24 cellular contexts compared by ENCODE assay signal in genomic region chr17:43528988-43529814, GRCh38. TPM values are rescaled to one million over a fixed set of nuclear protein-coding genes. Genes with fewer than 3 reads are reported as not detected.
DNase-seq lines count a peak whose midpoint lies in the region; ATAC-seq, FAIRE-seq and TF ChIP-seq lines count a peak whose summit lies in the region.
"Had no signal": no experiment of that assay in that cellular context is flagged by ENCODE, and none has a peak within 500 bp of the region (broad histone marks: within the 10 kb centered on the region; RNA-seq: fewer than 3 reads in every experiment).

No MANE protein-coding gene starts in this region.

- H3K36me3 ChIP-seq in mammary epithelial cell (ENCODE audit: insufficient read depth, low read length) (peaks cover 10% of the 10 kb centered on the region), K562 (ENCODE audit: control insufficient read depth, insufficient read depth, low read length) (peaks cover 75% of the 10 kb centered on the region)
- H3K36me3 ChIP-seq: colonic mucosa had no signal

- TF ChIP-seq CTCF in MCF 10A (IDR thresholded peaks at IDR 0.05; ENCODE audit: unreplicated experiment), result no peak
- no peak for TF ChIP-seq CTCF in mammary epithelial cell (conservative IDR thresholded peaks at IDR 0.05 in 1 of 2, IDR thresholded peaks at IDR 0.05 in 1 of 2; ENCODE audit: extremely low read depth in 1 of 2, insufficient read depth in 1 of 2, low read depth in 1 of 2, low read length in 2 of 2)
- TF ChIP-seq CTCF in K562 (IDR thresholded peaks at IDR 0.05 in 2 of 3, conservative IDR thresholded peaks at IDR 0.05 in 1 of 3; ENCODE audit: insufficient read depth in 2 of 3, low read depth in 1 of 3, low read length in 3 of 3), result no peak
- no peak for TF ChIP-seq CTCF in mesothelial cell of epicardium (IDR thresholded peaks at IDR 0.05; ENCODE audit: unreplicated experiment)

- H3K4me1 Mint-ChIP-seq in MCF 10A (ENCODE audit: insufficient read depth, unreplicated experiment), result peaks cover 7% of the 10 kb centered on the region
- H3K4me1 Mint-ChIP-seq in mesothelial cell of epicardium, result peaks cover 19% of the 10 kb centered on the region
- peaks cover 6 to 7% of the 10 kb centered on the region in 2 donors for H3K4me1 Mint-ChIP-seq in stimulated activated naive B cell treated with anti-CD40 and anti-IgM and Interleukin-4, amounts not matched to agents 10 μg/mL and 1 μg/mL and 100 μg/mL, for 72 hours

- H3K9ac ChIP-seq in mammary epithelial cell (ENCODE audit: insufficient read depth, low read length) (no peak overlapping the region), K562 (ENCODE audit: insufficient read depth in 1 of 2, low read depth in 2 of 2, low read length in 2 of 2) (peak overlapping the region in 1 of 2 experiments; percentile 19; a peak in 1 of 4 replicates)

- TF ChIP-seq POLR2A in K562 (conservative IDR thresholded peaks at IDR 0.05), result no peak

- H3K27me3 ChIP-seq in mammary epithelial cell (ENCODE audit: insufficient read depth, low read length) (no peaks in the 10 kb centered on the region), K562 (ENCODE audit: control insufficient read depth in 2 of 2, insufficient read depth in 2 of 2, low read length in 2 of 2) (no peaks in the 10 kb centered on the region)
- H3K27me3 ChIP-seq: colonic mucosa, hepatocyte had no signal

- DNase-seq in MCF 10A (ENCODE audit: unreplicated experiment) (no peak), mammary epithelial cell (no peak), K562 (ENCODE audit: extremely low read depth in 1 of 4, low spot score in 3 of 4) (no peak), mesothelial cell of epicardium (ENCODE audit: low spot score in 2 of 2, unreplicated experiment in 2 of 2) (no peak), hepatic stellate cell (ENCODE audit: low spot score) (no peak), inferior parietal cortex (ENCODE audit: extremely low spot score) (no peak), 8988T (no peak)
- no peak for DNase-seq in stimulated activated naive B cell treated with anti-CD40 and anti-IgM and Interleukin-4, amounts not matched to agents 10 μg/mL and 1 μg/mL and 100 μg/mL, for 72 hours
- DNase-seq: colonic mucosa; GOT3; kidney; MM.1S; NCI-H146; NCI-H748 treated with DMSO at 0.1 percent for 48 hours; stimulated activated CD4-positive, alpha-beta T cell treated with anti-CD3 and anti-CD28 coated beads, Interleukin-2, amount 100 ng/mL, for 24 hours had no signal

- H3K27ac ChIP-seq in mammary epithelial cell (ENCODE audit: insufficient read depth, low read depth, low read length), result no peak overlapping the region
- H3K27ac ChIP-seq in K562 (ENCODE audit: extremely low read depth, low read depth, low read length), result no peak overlapping the region
- H3K27ac ChIP-seq: colonic mucosa had no signal

- no peak for TF ChIP-seq RAD21 in K562 (CRISPR knock-in tag; conservative IDR thresholded peaks at IDR 0.05 in 1 of 2, IDR thresholded peaks at IDR 0.05 in 1 of 2)

- H3K4me3 Mint-ChIP-seq in MCF 10A (ENCODE audit: unreplicated experiment) (no peak overlapping the region), mesothelial cell of epicardium (no peak overlapping the region)
- H3K4me3 Mint-ChIP-seq in stimulated activated naive B cell treated with anti-CD40 and anti-IgM and Interleukin-4, amounts not matched to agents 10 μg/mL and 1 μg/mL and 100 μg/mL, for 72 hours, result no peak overlapping the region
- H3K4me3 Mint-ChIP-seq: activated T-helper 1 cell treated with anti-CD3 and anti-CD28 coated beads, Interleukin-12 subunit alpha, Interleukin-12 subunit beta, Interleukin-2, Interleukin-4 antibody, amounts not matched to agents 30 ng/mL and 10 ng/mL and 1 ng/mL, durations not matched to agents 14 hours and 24 hours and 36 hours; stimulated activated naive CD8-positive, alpha-beta T cell treated with anti-CD3 and anti-CD28 coated beads, Interleukin-15, Interleukin-2, amounts not matched to agents 100 ng/mL and 50 ng/mL, for 24 hours had no signal

- no peak for TF ChIP-seq EP300 in K562 (IDR thresholded peaks at IDR 0.05; ENCODE audit: low read length)

- ATAC-seq in K562, result no peak
- ATAC-seq in stimulated activated naive B cell treated with anti-CD40 and anti-IgM and Interleukin-4, amounts not matched to agents 10 μg/mL and 1 μg/mL and 100 μg/mL, for 72 hours (replicated peaks), result no peak
- ATAC-seq: activated naive CD4-positive, alpha-beta T cell treated with anti-CD3 and anti-CD28 coated beads, Interleukin-2, amount 50 U/mL, for 72 hours had no signal

- CTCF ChIA-PET in MCF 10A (lab: Yijun Ruan, JAX), result no interaction called here
- CTCF ChIA-PET in mammary epithelial cell (lab: Charles Lee; ENCODE audit: low non-redundant PET), result no interaction called here
- CTCF ChIA-PET in K562 (lab: Yijun Ruan, JAX; ENCODE audit: low intra/inter-chr PET ratio), result no interaction called here

- FAIRE-seq in K562 (lab: Jason Lieb, UNC), result no peak
- FAIRE-seq: A549, endometrium, G401.6, GM19239, kidney had no signal

- H3K79me2 ChIP-seq in mammary epithelial cell (ENCODE audit: insufficient read depth, low read length) (no peaks in the 10 kb centered on the region), K562 (ENCODE audit: control insufficient read depth, insufficient read depth, low read length) (no peaks in the 10 kb centered on the region)
- H3K79me2 ChIP-seq: hepatocyte had no signal

- H3K4me2 ChIP-seq in mammary epithelial cell (ENCODE audit: insufficient read depth, low read depth, low read length) (no peak overlapping the region), K562 (ENCODE audit: insufficient read depth, low read length) (no peak overlapping the region)
- H3K4me2 ChIP-seq: A549 had no signal

- peaks cover 27% of the 10 kb centered on the region for H3K4me1 ChIP-seq in mammary epithelial cell (ENCODE audit: insufficient read depth, low read length)
- peaks cover 25 to 26% of the 10 kb centered on the region in 2 experiments for H3K4me1 ChIP-seq in K562 (replicated peaks in 1 of 2; ENCODE audit: control insufficient read depth in 2 of 2, insufficient read depth in 2 of 2, low read length in 2 of 2)
- H3K4me1 ChIP-seq: colonic mucosa had no signal

- H2AFZ ChIP-seq in mammary epithelial cell (ENCODE audit: low read depth, low read length) (no peak overlapping the region), K562 (ENCODE audit: low read depth, low read length) (no peak overlapping the region)
- H2AFZ ChIP-seq: hepatocyte had no signal

- H4K20me1 ChIP-seq in mammary epithelial cell (ENCODE audit: insufficient read depth, low read length) (no peaks in the 10 kb centered on the region), K562 (replicated peaks; ENCODE audit: control insufficient read depth, insufficient read depth, low read length) (0 out of 2 replicates have a peak, but pooled peaks cover 3% of the 10 kb centered on the region)

- WGBS in mammary epithelial cell (ENCODE audit: low coverage, missing lambda C conversion rate), result 88% methylated on average over 16 of the region's 20 CpGs
- WGBS in K562 (ENCODE audit: insufficient coverage, low coverage, missing lambda C conversion rate), result 91% methylated on average over 20 of the region's 20 CpGs

- dilution Hi-C loops in mammary epithelial cell (cut with HindIII; ENCODE audit: low sequenced_read_pairs), result no loop called here

- POLR2A ChIA-PET in MCF 10A (lab: Yijun Ruan, JAX), result interaction anchor here (0.7 kb wide), 1 partner anchor 19 kb away, joined by 4 read pairs; no protein-coding TSS in a partner anchor
- POLR2A ChIA-PET in K562 (lab: Yijun Ruan, JAX), result interaction anchor here (0.6 kb wide), 2 partner anchors 13 to 490 kb away, joined by 4 read pairs; no protein-coding TSS in a partner anchor

- H3K27ac Mint-ChIP-seq in MCF 10A (ENCODE audit: low read depth, unreplicated experiment) (peak overlapping the region; percentile 2), mesothelial cell of epicardium (peak overlapping the region; percentile 3)
- peak overlapping the region; percentile 16 for H3K27ac Mint-ChIP-seq in stimulated activated naive B cell treated with anti-CD40 and anti-IgM and Interleukin-4, amounts not matched to agents 10 μg/mL and 1 μg/mL and 100 μg/mL, for 72 hours
- H3K27ac Mint-ChIP-seq: activated T-helper 1 cell treated with anti-CD3 and anti-CD28 coated beads, Interleukin-12 subunit alpha, Interleukin-12 subunit beta, Interleukin-2, Interleukin-4 antibody, amounts not matched to agents 30 ng/mL and 10 ng/mL and 1 ng/mL, durations not matched to agents 14 hours and 24 hours and 36 hours; stimulated activated naive CD8-positive, alpha-beta T cell treated with anti-CD3 and anti-CD28 coated beads, Interleukin-15, Interleukin-2, amounts not matched to agents 100 ng/mL and 50 ng/mL, for 24 hours had no signal

- BruUV-seq in MCF 10A (replicated peaks; lab: Mats Ljungman, UMichigan) (no TSS peak), mammary epithelial cell (replicated peaks; lab: Mats Ljungman, UMichigan) (no TSS peak), K562 (replicated peaks; lab: Mats Ljungman, UMichigan) (no TSS peak)

- in situ Hi-C loops in mammary epithelial cell (cut with MboI; ENCODE audit: low sequenced_read_pairs in 2 of 2) (no loop called here), K562 (cut with MboI) (no loop called here)

- no peaks in the 10 kb centered on the region for H3K27me3 Mint-ChIP-seq in MCF 10A (ENCODE audit: insufficient read depth, unreplicated experiment)
- peaks cover 15% of the 10 kb centered on the region for H3K27me3 Mint-ChIP-seq in mesothelial cell of epicardium (ENCODE audit: low read depth)
- no peaks in the 10 kb centered on the region for H3K27me3 Mint-ChIP-seq in stimulated activated naive B cell treated with anti-CD40 and anti-IgM and Interleukin-4, amounts not matched to agents 10 μg/mL and 1 μg/mL and 100 μg/mL, for 72 hours
- H3K27me3 Mint-ChIP-seq: stimulated activated naive CD8-positive, alpha-beta T cell treated with anti-CD3 and anti-CD28 coated beads, Interleukin-15, Interleukin-2, amounts not matched to agents 100 ng/mL and 50 ng/mL, for 24 hours had no signal

- H3K4me3 ChIP-seq in mammary epithelial cell (replicated peaks in 1 of 3; ENCODE audit: insufficient read depth in 1 of 3, low read depth in 2 of 3, low read length in 3 of 3) (no peak overlapping the region), K562 (no peak overlapping the region)
- H3K4me3 ChIP-seq: A549, colonic mucosa, hepatocyte had no signal

- intact Hi-C loops in MCF 10A (cut with micrococcal nuclease), result no loop called here
- intact Hi-C loops in mammary epithelial cell (cut with micrococcal nuclease), result no loop called here
- intact Hi-C loops in K562 (cut with micrococcal nuclease), result no loop called here

- H3K9me3 ChIP-seq in mammary epithelial cell (replicated peaks; ENCODE audit: insufficient read depth, low read length) (no peaks in the 10 kb centered on the region), K562 (replicated peaks; ENCODE audit: control insufficient read depth, insufficient read depth, low read depth, low read length) (no peaks in the 10 kb centered on the region)
- H3K9me3 ChIP-seq: A549, colonic mucosa had no signal

- no peaks in the 10 kb centered on the region for H3K9me3 Mint-ChIP-seq in MCF 10A (ENCODE audit: unreplicated experiment)
- no peaks in the 10 kb centered on the region for H3K9me3 Mint-ChIP-seq in mesothelial cell of epicardium
- H3K9me3 Mint-ChIP-seq in stimulated activated naive B cell treated with anti-CD40 and anti-IgM and Interleukin-4, amounts not matched to agents 10 μg/mL and 1 μg/mL and 100 μg/mL, for 72 hours, result no peaks in the 10 kb centered on the region
- H3K9me3 Mint-ChIP-seq: activated naive CD4-positive, alpha-beta T cell treated with anti-CD3 and anti-CD28 coated beads, Interleukin-2, amount 50 U/mL, for 72 hours; activated T-helper 1 cell treated with anti-CD3 and anti-CD28 coated beads, Interleukin-12 subunit alpha, Interleukin-12 subunit beta, Interleukin-2, Interleukin-4 antibody, amounts not matched to agents 30 ng/mL and 10 ng/mL and 1 ng/mL, durations not matched to agents 14 hours and 24 hours and 36 hours; stimulated activated naive CD8-positive, alpha-beta T cell treated with anti-CD3 and anti-CD28 coated beads, Interleukin-15, Interleukin-2, amounts not matched to agents 100 ng/mL and 50 ng/mL, for 24 hours had no signal

- H3K36me3 Mint-ChIP-seq in MCF 10A (ENCODE audit: insufficient read depth, unreplicated experiment) (peaks cover 40% of the 10 kb centered on the region), mesothelial cell of epicardium (peaks cover 11% of the 10 kb centered on the region)
- peaks cover 30 to 39% of the 10 kb centered on the region in 2 donors for H3K36me3 Mint-ChIP-seq in stimulated activated naive B cell treated with anti-CD40 and anti-IgM and Interleukin-4, amounts not matched to agents 10 μg/mL and 1 μg/mL and 100 μg/mL, for 72 hours
- H3K36me3 Mint-ChIP-seq: activated naive CD4-positive, alpha-beta T cell treated with anti-CD3 and anti-CD28 coated beads, Interleukin-2, amount 50 U/mL, for 72 hours had no signal

- H3K9me1 ChIP-seq in K562 (ENCODE audit: control insufficient read depth, insufficient read depth, low read length), result peaks cover 5% of the 10 kb centered on the region

RNA-seq across cellular contexts. Expression of gene ETV4, which starts 16.9 kb away (rescaled TPM):
- total RNA-seq in MCF 10A (2022) (23.5 and 31.6 TPM in 2 replicates), mammary epithelial cell (10 to 100 TPM; 10.2 to 46.0 TPM), K562 (2014; rRNA removed) (49.5 and 73.9 TPM in 2 replicates), K562 (2014; rRNA removed; fragmentation: Illumina TruSeq; extraction: Trizol) (16.6 and 19.8 TPM in 2 replicates), K562 (2015; rRNA removed; fragmentation: Illumina TruSeq; extraction: Trizol) (27.7 and 28.2 TPM in 2 replicates), K562 (2021) (65.2 and 66.3 TPM in 2 replicates), mesothelial cell of epicardium (4.4 to 5.6 TPM (median 5.4 TPM) in 3 replicates)
- polyA plus RNA-seq in mammary epithelial cell (34.1 TPM), K562 (2011; rRNA removed) (27.0 and 35.6 TPM in 2 replicates), K562 (2014; fragmentation: Illumina TruSeq; extraction: Trizol) (64.1 and 67.3 TPM in 2 replicates), K562 (2014; fragmentation: Nextera tagmentation; extraction: Ambion mirVana) (1 to 10 TPM; 5.5 to 7.6 TPM), K562 (2014; rRNA removed) (45.4 and 47.1 TPM in 2 replicates)
- polyA minus RNA-seq in mammary epithelial cell, result 21.1 TPM
- 23.1 and 47.9 TPM in 2 replicates for total RNA-seq in K562 (2011; cell fraction: chromatin; rRNA removed; ENCODE audit: low replicate concordance)
- total RNA-seq in K562 (2011; cell fraction: nucleolus; rRNA removed), result 29.0 and 36.8 TPM in 2 replicates
- 31.4 and 33.5 TPM in 2 replicates for total RNA-seq in K562 (2011; cell fraction: nucleoplasm; rRNA removed)
- 29.9 and 46.7 TPM in 2 replicates for polyA plus RNA-seq in K562 (2011; cell fraction: cytosol; rRNA removed)
- 47.1 and 79.3 TPM in 2 replicates for polyA plus RNA-seq in K562 (2011; cell fraction: nucleus; rRNA removed)
- polyA plus RNA-seq in K562 (2012), result 52.8 and 66.3 TPM in 2 replicates
- polyA minus RNA-seq in K562 (2011; rRNA and poly(A)+ RNA removed), result 16.2 and 16.4 TPM in 2 replicates
- 24.0 and 25.6 TPM in 2 replicates for polyA minus RNA-seq in K562 (2011; cell fraction: cytosol; rRNA and poly(A)+ RNA removed)
- 8.8 and 11.0 TPM in 2 replicates for polyA minus RNA-seq in K562 (2011; cell fraction: nucleus; rRNA and poly(A)+ RNA removed)
- total RNA-seq: OCI-LY7 had no signal

RNA-seq across cellular contexts. Expression of gene DHX8, which starts 45.4 kb away (rescaled TPM):
- total RNA-seq in MCF 10A (2022) (56.9 and 62.1 TPM in 2 replicates), mammary epithelial cell (10 to 100 TPM; 41.3 to 58.8 TPM), K562 (2014; rRNA removed) (26.1 and 29.3 TPM in 2 replicates), K562 (2014; rRNA removed; fragmentation: Illumina TruSeq; extraction: Trizol) (26.5 and 28.3 TPM in 2 replicates), K562 (2015; rRNA removed; fragmentation: Illumina TruSeq; extraction: Trizol) (25.6 and 29.2 TPM in 2 replicates), K562 (2021) (32.4 and 42.5 TPM in 2 replicates), mesothelial cell of epicardium (64.4 to 71.9 TPM (median 68.6 TPM) in 3 replicates)
- polyA plus RNA-seq in mammary epithelial cell (28.5 TPM), K562 (2011; rRNA removed) (21.7 and 22.7 TPM in 2 replicates), K562 (2014; fragmentation: Illumina TruSeq; extraction: Trizol) (27.2 and 27.7 TPM in 2 replicates), K562 (2014; fragmentation: Nextera tagmentation; extraction: Ambion mirVana) (10 to 100 TPM; 23.1 to 24.5 TPM), K562 (2014; rRNA removed) (16.7 TPM in 2 replicates)
- polyA minus RNA-seq in mammary epithelial cell, result 87.8 TPM
- total RNA-seq in K562 (2011; cell fraction: chromatin; rRNA removed; ENCODE audit: low replicate concordance), result 44.2 and 47.1 TPM in 2 replicates
- 25.9 and 26.3 TPM in 2 replicates for total RNA-seq in K562 (2011; cell fraction: nucleolus; rRNA removed)
- 27.6 and 28.8 TPM in 2 replicates for total RNA-seq in K562 (2011; cell fraction: nucleoplasm; rRNA removed)
- 19.2 and 23.4 TPM in 2 replicates for polyA plus RNA-seq in K562 (2011; cell fraction: cytosol; rRNA removed)
- polyA plus RNA-seq in K562 (2011; cell fraction: nucleus; rRNA removed), result 19.4 and 19.6 TPM in 2 replicates
- 17.2 and 19.9 TPM in 2 replicates for polyA plus RNA-seq in K562 (2012)
- 57.1 and 57.6 TPM in 2 replicates for polyA minus RNA-seq in K562 (2011; rRNA and poly(A)+ RNA removed)
- polyA minus RNA-seq in K562 (2011; cell fraction: cytosol; rRNA and poly(A)+ RNA removed), result 21.8 and 23.5 TPM in 2 replicates
- 13.1 and 18.3 TPM in 2 replicates for polyA minus RNA-seq in K562 (2011; cell fraction: nucleus; rRNA and poly(A)+ RNA removed)
